ENCODE assay signal across 1 cellular context in the genomic region with DNA sequence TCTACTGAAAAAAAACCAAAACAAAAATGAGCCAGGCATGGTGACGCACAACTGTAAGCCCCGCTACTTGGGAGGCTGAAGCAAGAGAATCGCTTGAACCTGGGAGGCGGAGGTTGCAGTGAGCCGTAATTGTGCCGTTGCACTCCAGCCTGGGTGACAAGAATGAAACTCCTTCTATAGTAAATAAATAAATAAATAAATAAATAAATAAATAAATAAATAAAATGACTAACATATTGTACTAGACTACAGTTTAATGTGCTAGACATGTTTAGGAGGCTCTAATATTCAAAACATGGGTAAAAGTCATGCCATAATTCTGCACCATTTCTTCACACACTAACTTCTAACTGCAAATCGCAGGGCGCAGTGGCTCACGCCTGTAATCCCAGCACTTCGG.
A peak's percentile ranks its signal among the peaks of the same experiment; 100 is the strongest.
TF ChIP-seq lines count a peak whose summit lies in the region.

No MANE protein-coding gene starts in this region.

TF ChIP-seq in HEK293, 187 proteins besides CTCF, POLR2A, EP300 and RAD21 (continued from another document and continues in another):
- TF ChIP-seq, protein P1, sequence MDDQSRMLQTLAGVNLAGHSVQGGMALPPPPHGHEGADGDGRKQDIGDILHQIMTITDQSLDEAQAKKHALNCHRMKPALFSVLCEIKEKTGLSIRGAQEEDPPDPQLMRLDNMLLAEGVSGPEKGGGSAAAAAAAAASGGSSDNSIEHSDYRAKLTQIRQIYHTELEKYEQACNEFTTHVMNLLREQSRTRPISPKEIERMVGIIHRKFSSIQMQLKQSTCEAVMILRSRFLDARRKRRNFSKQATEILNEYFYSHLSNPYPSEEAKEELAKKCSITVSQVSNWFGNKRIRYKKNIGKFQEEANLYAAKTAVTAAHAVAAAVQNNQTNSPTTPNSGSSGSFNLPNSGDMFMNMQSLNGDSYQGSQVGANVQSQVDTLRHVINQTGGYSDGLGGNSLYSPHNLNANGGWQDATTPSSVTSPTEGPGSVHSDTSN (CRISPR knock-in tag; IDR thresholded peaks at IDR 0.05), result no peak
- TF ChIP-seq, protein P2, sequence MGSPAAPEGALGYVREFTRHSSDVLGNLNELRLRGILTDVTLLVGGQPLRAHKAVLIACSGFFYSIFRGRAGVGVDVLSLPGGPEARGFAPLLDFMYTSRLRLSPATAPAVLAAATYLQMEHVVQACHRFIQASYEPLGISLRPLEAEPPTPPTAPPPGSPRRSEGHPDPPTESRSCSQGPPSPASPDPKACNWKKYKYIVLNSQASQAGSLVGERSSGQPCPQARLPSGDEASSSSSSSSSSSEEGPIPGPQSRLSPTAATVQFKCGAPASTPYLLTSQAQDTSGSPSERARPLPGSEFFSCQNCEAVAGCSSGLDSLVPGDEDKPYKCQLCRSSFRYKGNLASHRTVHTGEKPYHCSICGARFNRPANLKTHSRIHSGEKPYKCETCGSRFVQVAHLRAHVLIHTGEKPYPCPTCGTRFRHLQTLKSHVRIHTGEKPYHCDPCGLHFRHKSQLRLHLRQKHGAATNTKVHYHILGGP (tag by site-specific recombination; IDR thresholded peaks at IDR 0.05), result no peak
- TF ChIP-seq ZNF561 (tag by site-specific recombination; IDR thresholded peaks at IDR 0.05; ENCODE audit: borderline replicate concordance) (no peak), SP7 (tag by site-specific recombination; IDR thresholded peaks at IDR 0.05) (no peak), ZNF239 (tag by site-specific recombination; IDR thresholded peaks at IDR 0.05) (no peak), ZNF660 (tag by site-specific recombination; IDR thresholded peaks at IDR 0.05) (no peak), ZNF112 (tag by site-specific recombination; IDR thresholded peaks at IDR 0.05) (no peak), ZNF324 (tag by site-specific recombination; IDR thresholded peaks at IDR 0.05) (no peak), ZNF114 (tag by site-specific recombination; IDR thresholded peaks at IDR 0.05) (no peak), ZNF175 (tag by site-specific recombination; IDR thresholded peaks at IDR 0.05) (no peak), ZNF596 (tag by site-specific recombination; IDR thresholded peaks at IDR 0.05) (no peak), BCL11B (tag by site-specific recombination; IDR thresholded peaks at IDR 0.05; ENCODE audit: low read depth) (no peak), KLF7 (tag by site-specific recombination; IDR thresholded peaks at IDR 0.05; ENCODE audit: borderline replicate concordance) (peak; percentile 67; the same call in 1 of the 2 replicates), ZNF157 (tag by site-specific recombination; IDR thresholded peaks at IDR 0.05) (no peak; the same call in 1 of the 2 replicates), ZSCAN16 (tag by site-specific recombination; IDR thresholded peaks at IDR 0.05) (no peak), ZNF140 (tag by site-specific recombination; IDR thresholded peaks at IDR 0.05) (peak; percentile 94), ZBTB48 (tag by site-specific recombination; IDR thresholded peaks at IDR 0.05) (no peak), ZNF366 (tag by site-specific recombination; conservative IDR thresholded peaks at IDR 0.05) (no peak; the same call in 1 of the 2 replicates), ZXDB (tag by site-specific recombination; IDR thresholded peaks at IDR 0.05) (peak; percentile 81), ZNF2 (tag by site-specific recombination; IDR thresholded peaks at IDR 0.05) (no peak), ZFP69B (tag by site-specific recombination; IDR thresholded peaks at IDR 0.05) (no peak), ZNF670 (tag by site-specific recombination; IDR thresholded peaks at IDR 0.05; ENCODE audit: low read depth) (no peak), ZNF621 (tag by site-specific recombination; IDR thresholded peaks at IDR 0.05) (no peak), TCF7L2 (IDR thresholded peaks at IDR 0.05; ENCODE audit: borderline replicate concordance, low read depth, low read length) (no peak), ZNF664 (tag by site-specific recombination; IDR thresholded peaks at IDR 0.05) (peak; percentile 82), MZF1 (tag by site-specific recombination; IDR thresholded peaks at IDR 0.05; ENCODE audit: borderline replicate concordance) (peak; percentile 53; the same call in 1 of the 2 replicates), ZNF654 (tag by site-specific recombination; IDR thresholded peaks at IDR 0.05; ENCODE audit: low read depth) (no peak), HOXA7 (CRISPR knock-in tag; IDR thresholded peaks at IDR 0.05; ENCODE audit: borderline replicate concordance) (no peak), ZNF510 (tag by site-specific recombination; IDR thresholded peaks at IDR 0.05; ENCODE audit: insufficient replicate concordance) (peak; percentile 92), PRDM1 (tag by site-specific recombination; IDR thresholded peaks at IDR 0.05) (no peak), ZNF433 (tag by site-specific recombination; IDR thresholded peaks at IDR 0.05; ENCODE audit: low read depth) (peak; percentile 94), ZNF677 (tag by site-specific recombination; IDR thresholded peaks at IDR 0.05) (no peak), ZNF221 (tag by site-specific recombination; IDR thresholded peaks at IDR 0.05; ENCODE audit: borderline replicate concordance) (peak; percentile 35; the same call in 1 of the 2 replicates), ZFP3 (tag by site-specific recombination; IDR thresholded peaks at IDR 0.05; ENCODE audit: low read depth) (peak; percentile 43; the same call in 1 of the 2 replicates)
- TF ChIP-seq, protein P3, sequence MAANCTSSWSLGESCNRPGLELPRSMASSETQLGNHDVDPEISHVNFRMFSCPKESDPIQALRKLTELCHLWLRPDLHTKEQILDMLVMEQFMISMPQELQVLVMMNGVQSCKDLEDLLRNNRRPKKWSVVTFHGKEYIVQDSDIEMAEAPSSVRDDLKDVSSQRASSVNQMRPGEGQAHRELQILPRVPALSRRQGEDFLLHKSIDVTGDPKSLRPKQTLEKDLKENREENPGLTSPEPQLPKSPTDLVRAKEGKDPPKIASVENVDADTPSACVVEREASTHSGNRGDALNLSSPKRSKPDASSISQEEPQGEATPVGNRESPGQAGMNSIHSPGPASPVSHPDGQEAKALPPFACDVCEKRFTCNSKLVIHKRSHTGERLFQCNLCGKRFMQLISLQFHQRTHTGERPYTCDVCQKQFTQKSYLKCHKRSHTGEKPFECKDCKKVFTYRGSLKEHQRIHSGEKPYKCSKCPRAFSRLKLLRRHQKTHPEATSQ (tag by site-specific recombination; IDR thresholded peaks at IDR 0.05), result no peak
- TF ChIP-seq, protein P4, sequence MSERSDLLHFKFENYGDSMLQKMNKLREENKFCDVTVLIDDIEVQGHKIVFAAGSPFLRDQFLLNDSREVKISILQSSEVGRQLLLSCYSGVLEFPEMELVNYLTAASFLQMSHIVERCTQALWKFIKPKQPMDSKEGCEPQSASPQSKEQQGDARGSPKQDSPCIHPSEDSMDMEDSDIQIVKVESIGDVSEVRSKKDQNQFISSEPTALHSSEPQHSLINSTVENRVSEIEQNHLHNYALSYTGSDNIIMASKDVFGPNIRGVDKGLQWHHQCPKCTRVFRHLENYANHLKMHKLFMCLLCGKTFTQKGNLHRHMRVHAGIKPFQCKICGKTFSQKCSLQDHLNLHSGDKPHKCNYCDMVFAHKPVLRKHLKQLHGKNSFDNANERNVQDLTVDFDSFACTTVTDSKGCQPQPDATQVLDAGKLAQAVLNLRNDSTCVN (tag by site-specific recombination; optimal IDR thresholded peaks at IDR 0.05), result no peak
- TF ChIP-seq, protein P5, sequence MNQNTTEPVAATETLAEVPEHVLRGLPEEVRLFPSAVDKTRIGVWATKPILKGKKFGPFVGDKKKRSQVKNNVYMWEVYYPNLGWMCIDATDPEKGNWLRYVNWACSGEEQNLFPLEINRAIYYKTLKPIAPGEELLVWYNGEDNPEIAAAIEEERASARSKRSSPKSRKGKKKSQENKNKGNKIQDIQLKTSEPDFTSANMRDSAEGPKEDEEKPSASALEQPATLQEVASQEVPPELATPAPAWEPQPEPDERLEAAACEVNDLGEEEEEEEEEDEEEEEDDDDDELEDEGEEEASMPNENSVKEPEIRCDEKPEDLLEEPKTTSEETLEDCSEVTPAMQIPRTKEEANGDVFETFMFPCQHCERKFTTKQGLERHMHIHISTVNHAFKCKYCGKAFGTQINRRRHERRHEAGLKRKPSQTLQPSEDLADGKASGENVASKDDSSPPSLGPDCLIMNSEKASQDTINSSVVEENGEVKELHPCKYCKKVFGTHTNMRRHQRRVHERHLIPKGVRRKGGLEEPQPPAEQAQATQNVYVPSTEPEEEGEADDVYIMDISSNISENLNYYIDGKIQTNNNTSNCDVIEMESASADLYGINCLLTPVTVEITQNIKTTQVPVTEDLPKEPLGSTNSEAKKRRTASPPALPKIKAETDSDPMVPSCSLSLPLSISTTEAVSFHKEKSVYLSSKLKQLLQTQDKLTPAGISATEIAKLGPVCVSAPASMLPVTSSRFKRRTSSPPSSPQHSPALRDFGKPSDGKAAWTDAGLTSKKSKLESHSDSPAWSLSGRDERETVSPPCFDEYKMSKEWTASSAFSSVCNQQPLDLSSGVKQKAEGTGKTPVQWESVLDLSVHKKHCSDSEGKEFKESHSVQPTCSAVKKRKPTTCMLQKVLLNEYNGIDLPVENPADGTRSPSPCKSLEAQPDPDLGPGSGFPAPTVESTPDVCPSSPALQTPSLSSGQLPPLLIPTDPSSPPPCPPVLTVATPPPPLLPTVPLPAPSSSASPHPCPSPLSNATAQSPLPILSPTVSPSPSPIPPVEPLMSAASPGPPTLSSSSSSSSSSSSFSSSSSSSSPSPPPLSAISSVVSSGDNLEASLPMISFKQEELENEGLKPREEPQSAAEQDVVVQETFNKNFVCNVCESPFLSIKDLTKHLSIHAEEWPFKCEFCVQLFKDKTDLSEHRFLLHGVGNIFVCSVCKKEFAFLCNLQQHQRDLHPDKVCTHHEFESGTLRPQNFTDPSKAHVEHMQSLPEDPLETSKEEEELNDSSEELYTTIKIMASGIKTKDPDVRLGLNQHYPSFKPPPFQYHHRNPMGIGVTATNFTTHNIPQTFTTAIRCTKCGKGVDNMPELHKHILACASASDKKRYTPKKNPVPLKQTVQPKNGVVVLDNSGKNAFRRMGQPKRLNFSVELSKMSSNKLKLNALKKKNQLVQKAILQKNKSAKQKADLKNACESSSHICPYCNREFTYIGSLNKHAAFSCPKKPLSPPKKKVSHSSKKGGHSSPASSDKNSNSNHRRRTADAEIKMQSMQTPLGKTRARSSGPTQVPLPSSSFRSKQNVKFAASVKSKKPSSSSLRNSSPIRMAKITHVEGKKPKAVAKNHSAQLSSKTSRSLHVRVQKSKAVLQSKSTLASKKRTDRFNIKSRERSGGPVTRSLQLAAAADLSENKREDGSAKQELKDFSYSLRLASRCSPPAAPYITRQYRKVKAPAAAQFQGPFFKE (tag by site-specific recombination; IDR thresholded peaks at IDR 0.05; ENCODE audit: borderline replicate concordance), result no peak
- TF ChIP-seq, protein P6, sequence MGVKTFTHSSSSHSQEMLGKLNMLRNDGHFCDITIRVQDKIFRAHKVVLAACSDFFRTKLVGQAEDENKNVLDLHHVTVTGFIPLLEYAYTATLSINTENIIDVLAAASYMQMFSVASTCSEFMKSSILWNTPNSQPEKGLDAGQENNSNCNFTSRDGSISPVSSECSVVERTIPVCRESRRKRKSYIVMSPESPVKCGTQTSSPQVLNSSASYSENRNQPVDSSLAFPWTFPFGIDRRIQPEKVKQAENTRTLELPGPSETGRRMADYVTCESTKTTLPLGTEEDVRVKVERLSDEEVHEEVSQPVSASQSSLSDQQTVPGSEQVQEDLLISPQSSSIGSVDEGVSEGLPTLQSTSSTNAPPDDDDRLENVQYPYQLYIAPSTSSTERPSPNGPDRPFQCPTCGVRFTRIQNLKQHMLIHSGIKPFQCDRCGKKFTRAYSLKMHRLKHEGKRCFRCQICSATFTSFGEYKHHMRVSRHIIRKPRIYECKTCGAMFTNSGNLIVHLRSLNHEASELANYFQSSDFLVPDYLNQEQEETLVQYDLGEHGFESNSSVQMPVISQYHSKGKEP (tag by site-specific recombination; IDR thresholded peaks at IDR 0.05), result no peak
- TF ChIP-seq, protein P7, sequence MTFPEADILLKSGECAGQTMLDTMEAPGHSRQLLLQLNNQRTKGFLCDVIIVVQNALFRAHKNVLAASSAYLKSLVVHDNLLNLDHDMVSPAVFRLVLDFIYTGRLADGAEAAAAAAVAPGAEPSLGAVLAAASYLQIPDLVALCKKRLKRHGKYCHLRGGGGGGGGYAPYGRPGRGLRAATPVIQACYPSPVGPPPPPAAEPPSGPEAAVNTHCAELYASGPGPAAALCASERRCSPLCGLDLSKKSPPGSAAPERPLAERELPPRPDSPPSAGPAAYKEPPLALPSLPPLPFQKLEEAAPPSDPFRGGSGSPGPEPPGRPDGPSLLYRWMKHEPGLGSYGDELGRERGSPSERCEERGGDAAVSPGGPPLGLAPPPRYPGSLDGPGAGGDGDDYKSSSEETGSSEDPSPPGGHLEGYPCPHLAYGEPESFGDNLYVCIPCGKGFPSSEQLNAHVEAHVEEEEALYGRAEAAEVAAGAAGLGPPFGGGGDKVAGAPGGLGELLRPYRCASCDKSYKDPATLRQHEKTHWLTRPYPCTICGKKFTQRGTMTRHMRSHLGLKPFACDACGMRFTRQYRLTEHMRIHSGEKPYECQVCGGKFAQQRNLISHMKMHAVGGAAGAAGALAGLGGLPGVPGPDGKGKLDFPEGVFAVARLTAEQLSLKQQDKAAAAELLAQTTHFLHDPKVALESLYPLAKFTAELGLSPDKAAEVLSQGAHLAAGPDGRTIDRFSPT (tag by site-specific recombination; IDR thresholded peaks at IDR 0.05), result no peak
- TF ChIP-seq, protein P8, sequence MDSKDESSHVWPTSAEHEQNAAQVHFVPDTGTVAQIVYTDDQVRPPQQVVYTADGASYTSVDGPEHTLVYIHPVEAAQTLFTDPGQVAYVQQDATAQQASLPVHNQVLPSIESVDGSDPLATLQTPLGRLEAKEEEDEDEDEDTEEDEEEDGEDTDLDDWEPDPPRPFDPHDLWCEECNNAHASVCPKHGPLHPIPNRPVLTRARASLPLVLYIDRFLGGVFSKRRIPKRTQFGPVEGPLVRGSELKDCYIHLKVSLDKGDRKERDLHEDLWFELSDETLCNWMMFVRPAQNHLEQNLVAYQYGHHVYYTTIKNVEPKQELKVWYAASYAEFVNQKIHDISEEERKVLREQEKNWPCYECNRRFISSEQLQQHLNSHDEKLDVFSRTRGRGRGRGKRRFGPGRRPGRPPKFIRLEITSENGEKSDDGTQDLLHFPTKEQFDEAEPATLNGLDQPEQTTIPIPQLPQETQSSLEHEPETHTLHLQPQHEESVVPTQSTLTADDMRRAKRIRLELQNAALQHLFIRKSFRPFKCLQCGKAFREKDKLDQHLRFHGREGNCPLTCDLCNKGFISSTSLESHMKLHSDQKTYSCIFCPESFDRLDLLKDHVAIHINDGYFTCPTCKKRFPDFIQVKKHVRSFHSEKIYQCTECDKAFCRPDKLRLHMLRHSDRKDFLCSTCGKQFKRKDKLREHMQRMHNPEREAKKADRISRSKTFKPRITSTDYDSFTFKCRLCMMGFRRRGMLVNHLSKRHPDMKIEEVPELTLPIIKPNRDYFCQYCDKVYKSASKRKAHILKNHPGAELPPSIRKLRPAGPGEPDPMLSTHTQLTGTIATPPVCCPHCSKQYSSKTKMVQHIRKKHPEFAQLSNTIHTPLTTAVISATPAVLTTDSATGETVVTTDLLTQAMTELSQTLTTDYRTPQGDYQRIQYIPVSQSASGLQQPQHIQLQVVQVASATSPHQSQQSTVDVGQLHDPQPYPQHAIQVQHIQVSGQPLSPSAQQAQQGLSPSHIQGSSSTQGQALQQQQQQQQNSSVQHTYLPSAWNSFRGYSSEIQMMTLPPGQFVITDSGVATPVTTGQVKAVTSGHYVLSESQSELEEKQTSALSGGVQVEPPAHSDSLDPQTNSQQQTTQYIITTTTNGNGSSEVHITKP (tag by site-specific recombination; IDR thresholded peaks at IDR 0.05), result no peak
